In genomic region chr2:25309402-25309801, GRCh38 we compare ENCODE assay signal across 1 cellular context.
A peak's percentile ranks its signal among the peaks of the same experiment; 100 is the strongest.
TF ChIP-seq lines count a peak whose summit lies in the region.

No MANE protein-coding gene starts in this region.

TF ChIP-seq in HepG2, 621 proteins besides CTCF, POLR2A, EP300 and RAD21 (continued from another document):
- TF ChIP-seq HNF1A (IDR thresholded peaks at IDR 0.05; ENCODE audit: low read depth): no peak
- TF ChIP-seq HNF1A (CRISPR knock-in tag; IDR thresholded peaks at IDR 0.05; ENCODE audit: borderline replicate concordance): no peak
- TF ChIP-seq BCL3 (CRISPR knock-in tag; IDR thresholded peaks at IDR 0.05): no peak
- no peak for TF ChIP-seq KDM1A (CRISPR knock-in tag; IDR thresholded peaks at IDR 0.05)
- 0 out of 2 replicates have a peak, but pooled peaks have one; percentile 11 for TF ChIP-seq ZNF263 (CRISPR knock-in tag; IDR thresholded peaks at IDR 0.05)
- no peak for TF ChIP-seq KDM2A (CRISPR knock-in tag; IDR thresholded peaks at IDR 0.05; ENCODE audit: borderline replicate concordance, low read depth)
- no peak for TF ChIP-seq XBP1 (CRISPR knock-in tag; IDR thresholded peaks at IDR 0.05)
- no peak for TF ChIP-seq CC2D1A (CRISPR knock-in tag; IDR thresholded peaks at IDR 0.05)
- TF ChIP-seq EEA1 (CRISPR knock-in tag; IDR thresholded peaks at IDR 0.05; ENCODE audit: borderline replicate concordance): no peak
- TF ChIP-seq RORA (CRISPR knock-in tag; IDR thresholded peaks at IDR 0.05): no peak
- 0 out of 2 replicates have a peak, but pooled peaks have one; percentile 34 for TF ChIP-seq ZNF274 (CRISPR knock-in tag; IDR thresholded peaks at IDR 0.05)
- no peak for TF ChIP-seq ELF4 (CRISPR knock-in tag; IDR thresholded peaks at IDR 0.05; ENCODE audit: borderline replicate concordance)
- TF ChIP-seq ZNF230 (CRISPR knock-in tag; IDR thresholded peaks at IDR 0.05): no peak
- peak; percentile 75 for TF ChIP-seq ZFP36 (IDR thresholded peaks at IDR 0.05; ENCODE audit: borderline replicate concordance, low read depth, low read length, partially characterized antibody)
- TF ChIP-seq FOXC1 (CRISPR knock-in tag; IDR thresholded peaks at IDR 0.05; ENCODE audit: borderline replicate concordance): 0 out of 2 replicates have a peak, but pooled peaks have one; percentile 53
- 0 out of 2 replicates have a peak, but pooled peaks have one; percentile 68 for TF ChIP-seq SNAPC5 (CRISPR knock-in tag; IDR thresholded peaks at IDR 0.05; ENCODE audit: borderline replicate concordance)
- TF ChIP-seq SRSF4 (IDR thresholded peaks at IDR 0.05; ENCODE audit: low read depth, low read length, poor library complexity, severe bottlenecking): no peak
- no peak for TF ChIP-seq HES4 (CRISPR knock-in tag; IDR thresholded peaks at IDR 0.05; ENCODE audit: borderline replicate concordance)
- 0 out of 2 replicates have a peak, but pooled peaks have one; percentile 29 for TF ChIP-seq ZSCAN5A (CRISPR knock-in tag; IDR thresholded peaks at IDR 0.05; ENCODE audit: borderline replicate concordance)
- TF ChIP-seq ATF6 (CRISPR knock-in tag; conservative IDR thresholded peaks at IDR 0.05): no peak
- 0 out of 2 replicates have a peak, but pooled peaks have one; percentile 82 for TF ChIP-seq THYN1 (CRISPR knock-in tag; IDR thresholded peaks at IDR 0.05; ENCODE audit: borderline replicate concordance, low read depth)
- TF ChIP-seq ZKSCAN1 (IDR thresholded peaks at IDR 0.05; ENCODE audit: low read length): no peak
- TF ChIP-seq CCAR2 (optimal IDR thresholded peaks at IDR 0.05; ENCODE audit: low read depth, low read length): no peak
- TF ChIP-seq ZNF614 (CRISPR knock-in tag; IDR thresholded peaks at IDR 0.05; ENCODE audit: borderline replicate concordance): no peak
- TF ChIP-seq ZNF713 (CRISPR knock-in tag; IDR thresholded peaks at IDR 0.05): no peak
- no peak for TF ChIP-seq HOXA3 (CRISPR knock-in tag; IDR thresholded peaks at IDR 0.05)
- no peak for TF ChIP-seq JUN (CRISPR knock-in tag; IDR thresholded peaks at IDR 0.05)
- no peak for TF ChIP-seq POGZ (CRISPR knock-in tag; IDR thresholded peaks at IDR 0.05)
- no peak for TF ChIP-seq SP2 (CRISPR knock-in tag; IDR thresholded peaks at IDR 0.05)
- no peak for TF ChIP-seq CBFB (CRISPR knock-in tag; IDR thresholded peaks at IDR 0.05)
- TF ChIP-seq SOX6 (IDR thresholded peaks at IDR 0.05): no peak
- TF ChIP-seq SOX6 (CRISPR knock-in tag; IDR thresholded peaks at IDR 0.05): no peak
- TF ChIP-seq XRCC5 (optimal IDR thresholded peaks at IDR 0.05; ENCODE audit: low read length): peak; percentile 23
- no peak for TF ChIP-seq HOMEZ (CRISPR knock-in tag; IDR thresholded peaks at IDR 0.05; ENCODE audit: low read depth)
- TF ChIP-seq ZBTB34 (CRISPR knock-in tag; IDR thresholded peaks at IDR 0.05): peak; percentile 55; the same call in 1 of the 2 replicates
